In the genomic region with DNA sequence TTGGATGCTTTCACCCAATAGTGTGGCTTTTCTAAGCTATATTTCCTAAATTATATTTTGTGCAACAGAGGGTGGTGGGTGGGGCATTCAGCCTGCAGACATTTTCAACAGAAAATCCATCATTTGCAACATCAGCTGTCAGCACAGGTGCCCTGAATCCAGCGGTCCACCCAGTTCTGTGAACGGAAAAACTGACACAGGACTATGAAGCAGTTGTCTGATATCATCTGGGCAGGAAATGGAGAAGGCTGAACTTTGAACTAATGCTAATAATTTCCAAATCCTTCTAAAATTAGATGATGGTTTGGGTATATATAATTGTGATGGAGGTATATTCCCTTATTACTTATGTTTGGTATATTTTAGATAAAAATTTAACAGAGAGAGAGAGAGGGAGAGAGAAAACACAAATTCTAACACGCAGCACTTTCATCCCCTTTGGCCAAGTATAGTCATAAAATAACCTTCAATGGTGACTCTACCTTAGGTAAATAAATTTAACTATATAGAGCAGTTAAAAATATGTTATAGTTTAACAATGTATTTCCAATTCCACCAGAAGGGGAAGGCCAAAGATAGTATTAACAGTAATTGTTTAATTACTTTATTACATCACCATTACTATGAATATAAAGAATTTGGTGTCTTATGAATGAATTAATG, we compare ENCODE assay signal across 1 cellular context.
TF ChIP-seq lines count a peak whose summit lies in the region.

No MANE protein-coding gene starts in this region.

TF ChIP-seq in K562, 482 proteins besides CTCF, POLR2A, EP300 and RAD21 (continued from another document and continues in another):
- peak; percentile 58 for TF ChIP-seq GABPA (tag; conservative IDR thresholded peaks at IDR 0.05; ENCODE audit: low read depth)
- TF ChIP-seq SMAD4 (CRISPR knock-in tag; conservative IDR thresholded peaks at IDR 0.05) = peak; percentile 70
- TF ChIP-seq, protein P1, sequence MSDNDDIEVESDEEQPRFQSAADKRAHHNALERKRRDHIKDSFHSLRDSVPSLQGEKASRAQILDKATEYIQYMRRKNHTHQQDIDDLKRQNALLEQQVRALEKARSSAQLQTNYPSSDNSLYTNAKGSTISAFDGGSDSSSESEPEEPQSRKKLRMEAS (CRISPR knock-in tag; IDR thresholded peaks at IDR 0.05) = no peak
- TF ChIP-seq THRAP3 (IDR thresholded peaks at IDR 0.05; ENCODE audit: borderline replicate concordance) = no peak
- TF ChIP-seq NFATC3 (IDR thresholded peaks at IDR 0.05) = peak; percentile 85; the same call in 1 of the 2 replicates
- TF ChIP-seq NR2C2 (CRISPR knock-in tag; IDR thresholded peaks at IDR 0.05) = no peak
- TF ChIP-seq NR2C2 (tag; IDR thresholded peaks at IDR 0.05) = peak; percentile 96
- TF ChIP-seq MEIS2 (IDR thresholded peaks at IDR 0.05; ENCODE audit: partially characterized antibody) = peak; percentile 94
- no peak for TF ChIP-seq SMARCA4 (IDR thresholded peaks at IDR 0.05)
- no peak for TF ChIP-seq NFXL1 (CRISPR knock-in tag; IDR thresholded peaks at IDR 0.05)
- peak; percentile 54 for TF ChIP-seq FOSL1 (tag; conservative IDR thresholded peaks at IDR 0.05)
- no peak for TF ChIP-seq ZC3H8 (IDR thresholded peaks at IDR 0.05)
- TF ChIP-seq FOS (IDR thresholded peaks at IDR 0.05; ENCODE audit: extremely low read depth, insufficient read length) = no peak
- no peak for TF ChIP-seq SMAD1 (IDR thresholded peaks at IDR 0.05; ENCODE audit: low read depth, low read length, partially characterized antibody)
- no peak for TF ChIP-seq ZNF23 (CRISPR knock-in tag; IDR thresholded peaks at IDR 0.05)
- TF ChIP-seq ATF6 (CRISPR knock-in tag; IDR thresholded peaks at IDR 0.05) = no peak
- no peak for TF ChIP-seq E2F3 (CRISPR knock-in tag; IDR thresholded peaks at IDR 0.05)
- TF ChIP-seq ZNF586 (CRISPR knock-in tag; conservative IDR thresholded peaks at IDR 0.05) = no peak
- no peak for TF ChIP-seq CBX5 (IDR thresholded peaks at IDR 0.05; ENCODE audit: borderline replicate concordance, low read depth)
- TF ChIP-seq ZNF121 (CRISPR knock-in tag; conservative IDR thresholded peaks at IDR 0.05) = no peak
- TF ChIP-seq ZNF274 (IDR thresholded peaks at IDR 0.05; ENCODE audit: borderline replicate concordance, low read depth, low read length) = no peak
- TF ChIP-seq ZNF311 (CRISPR knock-in tag; IDR thresholded peaks at IDR 0.05) = peak; percentile 58; the same call in 1 of the 2 replicates
- TF ChIP-seq NR3C1 (CRISPR knock-in tag; IDR thresholded peaks at IDR 0.05) = no peak
- TF ChIP-seq, protein P2, sequence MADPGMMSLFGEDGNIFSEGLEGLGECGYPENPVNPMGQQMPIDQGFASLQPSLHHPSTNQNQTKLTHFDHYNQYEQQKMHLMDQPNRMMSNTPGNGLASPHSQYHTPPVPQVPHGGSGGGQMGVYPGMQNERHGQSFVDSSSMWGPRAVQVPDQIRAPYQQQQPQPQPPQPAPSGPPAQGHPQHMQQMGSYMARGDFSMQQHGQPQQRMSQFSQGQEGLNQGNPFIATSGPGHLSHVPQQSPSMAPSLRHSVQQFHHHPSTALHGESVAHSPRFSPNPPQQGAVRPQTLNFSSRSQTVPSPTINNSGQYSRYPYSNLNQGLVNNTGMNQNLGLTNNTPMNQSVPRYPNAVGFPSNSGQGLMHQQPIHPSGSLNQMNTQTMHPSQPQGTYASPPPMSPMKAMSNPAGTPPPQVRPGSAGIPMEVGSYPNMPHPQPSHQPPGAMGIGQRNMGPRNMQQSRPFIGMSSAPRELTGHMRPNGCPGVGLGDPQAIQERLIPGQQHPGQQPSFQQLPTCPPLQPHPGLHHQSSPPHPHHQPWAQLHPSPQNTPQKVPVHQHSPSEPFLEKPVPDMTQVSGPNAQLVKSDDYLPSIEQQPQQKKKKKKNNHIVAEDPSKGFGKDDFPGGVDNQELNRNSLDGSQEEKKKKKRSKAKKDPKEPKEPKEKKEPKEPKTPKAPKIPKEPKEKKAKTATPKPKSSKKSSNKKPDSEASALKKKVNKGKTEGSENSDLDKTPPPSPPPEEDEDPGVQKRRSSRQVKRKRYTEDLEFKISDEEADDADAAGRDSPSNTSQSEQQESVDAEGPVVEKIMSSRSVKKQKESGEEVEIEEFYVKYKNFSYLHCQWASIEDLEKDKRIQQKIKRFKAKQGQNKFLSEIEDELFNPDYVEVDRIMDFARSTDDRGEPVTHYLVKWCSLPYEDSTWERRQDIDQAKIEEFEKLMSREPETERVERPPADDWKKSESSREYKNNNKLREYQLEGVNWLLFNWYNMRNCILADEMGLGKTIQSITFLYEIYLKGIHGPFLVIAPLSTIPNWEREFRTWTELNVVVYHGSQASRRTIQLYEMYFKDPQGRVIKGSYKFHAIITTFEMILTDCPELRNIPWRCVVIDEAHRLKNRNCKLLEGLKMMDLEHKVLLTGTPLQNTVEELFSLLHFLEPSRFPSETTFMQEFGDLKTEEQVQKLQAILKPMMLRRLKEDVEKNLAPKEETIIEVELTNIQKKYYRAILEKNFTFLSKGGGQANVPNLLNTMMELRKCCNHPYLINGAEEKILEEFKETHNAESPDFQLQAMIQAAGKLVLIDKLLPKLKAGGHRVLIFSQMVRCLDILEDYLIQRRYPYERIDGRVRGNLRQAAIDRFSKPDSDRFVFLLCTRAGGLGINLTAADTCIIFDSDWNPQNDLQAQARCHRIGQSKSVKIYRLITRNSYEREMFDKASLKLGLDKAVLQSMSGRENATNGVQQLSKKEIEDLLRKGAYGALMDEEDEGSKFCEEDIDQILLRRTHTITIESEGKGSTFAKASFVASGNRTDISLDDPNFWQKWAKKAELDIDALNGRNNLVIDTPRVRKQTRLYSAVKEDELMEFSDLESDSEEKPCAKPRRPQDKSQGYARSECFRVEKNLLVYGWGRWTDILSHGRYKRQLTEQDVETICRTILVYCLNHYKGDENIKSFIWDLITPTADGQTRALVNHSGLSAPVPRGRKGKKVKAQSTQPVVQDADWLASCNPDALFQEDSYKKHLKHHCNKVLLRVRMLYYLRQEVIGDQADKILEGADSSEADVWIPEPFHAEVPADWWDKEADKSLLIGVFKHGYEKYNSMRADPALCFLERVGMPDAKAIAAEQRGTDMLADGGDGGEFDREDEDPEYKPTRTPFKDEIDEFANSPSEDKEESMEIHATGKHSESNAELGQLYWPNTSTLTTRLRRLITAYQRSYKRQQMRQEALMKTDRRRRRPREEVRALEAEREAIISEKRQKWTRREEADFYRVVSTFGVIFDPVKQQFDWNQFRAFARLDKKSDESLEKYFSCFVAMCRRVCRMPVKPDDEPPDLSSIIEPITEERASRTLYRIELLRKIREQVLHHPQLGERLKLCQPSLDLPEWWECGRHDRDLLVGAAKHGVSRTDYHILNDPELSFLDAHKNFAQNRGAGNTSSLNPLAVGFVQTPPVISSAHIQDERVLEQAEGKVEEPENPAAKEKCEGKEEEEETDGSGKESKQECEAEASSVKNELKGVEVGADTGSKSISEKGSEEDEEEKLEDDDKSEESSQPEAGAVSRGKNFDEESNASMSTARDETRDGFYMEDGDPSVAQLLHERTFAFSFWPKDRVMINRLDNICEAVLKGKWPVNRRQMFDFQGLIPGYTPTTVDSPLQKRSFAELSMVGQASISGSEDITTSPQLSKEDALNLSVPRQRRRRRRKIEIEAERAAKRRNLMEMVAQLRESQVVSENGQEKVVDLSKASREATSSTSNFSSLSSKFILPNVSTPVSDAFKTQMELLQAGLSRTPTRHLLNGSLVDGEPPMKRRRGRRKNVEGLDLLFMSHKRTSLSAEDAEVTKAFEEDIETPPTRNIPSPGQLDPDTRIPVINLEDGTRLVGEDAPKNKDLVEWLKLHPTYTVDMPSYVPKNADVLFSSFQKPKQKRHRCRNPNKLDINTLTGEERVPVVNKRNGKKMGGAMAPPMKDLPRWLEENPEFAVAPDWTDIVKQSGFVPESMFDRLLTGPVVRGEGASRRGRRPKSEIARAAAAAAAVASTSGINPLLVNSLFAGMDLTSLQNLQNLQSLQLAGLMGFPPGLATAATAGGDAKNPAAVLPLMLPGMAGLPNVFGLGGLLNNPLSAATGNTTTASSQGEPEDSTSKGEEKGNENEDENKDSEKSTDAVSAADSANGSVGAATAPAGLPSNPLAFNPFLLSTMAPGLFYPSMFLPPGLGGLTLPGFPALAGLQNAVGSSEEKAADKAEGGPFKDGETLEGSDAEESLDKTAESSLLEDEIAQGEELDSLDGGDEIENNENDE (IDR thresholded peaks at IDR 0.05; ENCODE audit: low read depth, low read length) = no peak
- no peak for TF ChIP-seq PHB (CRISPR knock-in tag; IDR thresholded peaks at IDR 0.05)
- TF ChIP-seq, protein P3, sequence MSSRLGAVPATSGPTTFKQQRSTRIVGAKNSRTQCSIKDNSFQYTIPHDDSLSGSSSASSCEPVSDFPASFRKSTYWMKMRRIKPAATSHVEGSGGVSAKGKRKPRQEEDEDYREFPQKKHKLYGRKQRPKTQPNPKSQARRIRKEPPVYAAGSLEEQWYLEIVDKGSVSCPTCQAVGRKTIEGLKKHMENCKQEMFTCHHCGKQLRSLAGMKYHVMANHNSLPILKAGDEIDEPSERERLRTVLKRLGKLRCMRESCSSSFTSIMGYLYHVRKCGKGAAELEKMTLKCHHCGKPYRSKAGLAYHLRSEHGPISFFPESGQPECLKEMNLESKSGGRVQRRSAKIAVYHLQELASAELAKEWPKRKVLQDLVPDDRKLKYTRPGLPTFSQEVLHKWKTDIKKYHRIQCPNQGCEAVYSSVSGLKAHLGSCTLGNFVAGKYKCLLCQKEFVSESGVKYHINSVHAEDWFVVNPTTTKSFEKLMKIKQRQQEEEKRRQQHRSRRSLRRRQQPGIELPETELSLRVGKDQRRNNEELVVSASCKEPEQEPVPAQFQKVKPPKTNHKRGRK (tag; IDR thresholded peaks at IDR 0.05) = no peak
- TF ChIP-seq ZFP1 (CRISPR knock-in tag; IDR thresholded peaks at IDR 0.05) = no peak
- TF ChIP-seq KLF16 (IDR thresholded peaks at IDR 0.05) = no peak
- no peak for TF ChIP-seq KAT2B (IDR thresholded peaks at IDR 0.05; ENCODE audit: low read depth, low read length)
- TF ChIP-seq RHOXF2B (CRISPR knock-in tag; conservative IDR thresholded peaks at IDR 0.05) = no peak
- TF ChIP-seq, protein P4, sequence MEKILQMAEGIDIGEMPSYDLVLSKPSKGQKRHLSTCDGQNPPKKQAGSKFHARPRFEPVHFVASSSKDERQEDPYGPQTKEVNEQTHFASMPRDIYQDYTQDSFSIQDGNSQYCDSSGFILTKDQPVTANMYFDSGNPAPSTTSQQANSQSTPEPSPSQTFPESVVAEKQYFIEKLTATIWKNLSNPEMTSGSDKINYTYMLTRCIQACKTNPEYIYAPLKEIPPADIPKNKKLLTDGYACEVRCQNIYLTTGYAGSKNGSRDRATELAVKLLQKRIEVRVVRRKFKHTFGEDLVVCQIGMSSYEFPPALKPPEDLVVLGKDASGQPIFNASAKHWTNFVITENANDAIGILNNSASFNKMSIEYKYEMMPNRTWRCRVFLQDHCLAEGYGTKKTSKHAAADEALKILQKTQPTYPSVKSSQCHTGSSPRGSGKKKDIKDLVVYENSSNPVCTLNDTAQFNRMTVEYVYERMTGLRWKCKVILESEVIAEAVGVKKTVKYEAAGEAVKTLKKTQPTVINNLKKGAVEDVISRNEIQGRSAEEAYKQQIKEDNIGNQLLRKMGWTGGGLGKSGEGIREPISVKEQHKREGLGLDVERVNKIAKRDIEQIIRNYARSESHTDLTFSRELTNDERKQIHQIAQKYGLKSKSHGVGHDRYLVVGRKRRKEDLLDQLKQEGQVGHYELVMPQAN (IDR thresholded peaks at IDR 0.05; ENCODE audit: borderline replicate concordance) = no peak
- TF ChIP-seq TARDBP (IDR thresholded peaks at IDR 0.05) = no peak
- TF ChIP-seq MXD1 (CRISPR knock-in tag; IDR thresholded peaks at IDR 0.05; ENCODE audit: borderline replicate concordance, poor library complexity, severe bottlenecking) = no peak
- TF ChIP-seq, protein P5, sequence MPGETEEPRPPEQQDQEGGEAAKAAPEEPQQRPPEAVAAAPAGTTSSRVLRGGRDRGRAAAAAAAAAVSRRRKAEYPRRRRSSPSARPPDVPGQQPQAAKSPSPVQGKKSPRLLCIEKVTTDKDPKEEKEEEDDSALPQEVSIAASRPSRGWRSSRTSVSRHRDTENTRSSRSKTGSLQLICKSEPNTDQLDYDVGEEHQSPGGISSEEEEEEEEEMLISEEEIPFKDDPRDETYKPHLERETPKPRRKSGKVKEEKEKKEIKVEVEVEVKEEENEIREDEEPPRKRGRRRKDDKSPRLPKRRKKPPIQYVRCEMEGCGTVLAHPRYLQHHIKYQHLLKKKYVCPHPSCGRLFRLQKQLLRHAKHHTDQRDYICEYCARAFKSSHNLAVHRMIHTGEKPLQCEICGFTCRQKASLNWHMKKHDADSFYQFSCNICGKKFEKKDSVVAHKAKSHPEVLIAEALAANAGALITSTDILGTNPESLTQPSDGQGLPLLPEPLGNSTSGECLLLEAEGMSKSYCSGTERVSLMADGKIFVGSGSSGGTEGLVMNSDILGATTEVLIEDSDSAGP (CRISPR knock-in tag; IDR thresholded peaks at IDR 0.05) = no peak
- TF ChIP-seq, protein P6, sequence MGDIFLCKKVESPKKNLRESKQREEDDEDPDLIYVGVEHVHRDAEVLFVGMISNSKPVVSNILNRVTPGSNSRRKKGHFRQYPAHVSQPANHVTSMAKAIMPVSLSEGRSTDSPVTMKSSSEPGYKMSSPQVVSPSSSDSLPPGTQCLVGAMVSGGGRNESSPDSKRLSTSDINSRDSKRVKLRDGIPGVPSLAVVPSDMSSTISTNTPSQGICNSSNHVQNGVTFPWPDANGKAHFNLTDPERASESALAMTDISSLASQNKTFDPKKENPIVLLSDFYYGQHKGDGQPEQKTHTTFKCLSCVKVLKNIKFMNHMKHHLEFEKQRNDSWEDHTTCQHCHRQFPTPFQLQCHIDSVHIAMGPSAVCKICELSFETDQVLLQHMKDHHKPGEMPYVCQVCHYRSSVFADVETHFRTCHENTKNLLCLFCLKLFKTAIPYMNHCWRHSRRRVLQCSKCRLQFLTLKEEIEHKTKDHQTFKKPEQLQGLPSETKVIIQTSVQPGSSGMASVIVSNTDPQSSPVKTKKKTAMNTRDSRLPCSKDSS (IDR thresholded peaks at IDR 0.05; ENCODE audit: low read depth, partially characterized antibody) = no peak
- TF ChIP-seq CBX3 (IDR thresholded peaks at IDR 0.05; ENCODE audit: borderline replicate concordance in 1 of 2, low read length in 2 of 2) = no peak
- TF ChIP-seq MTA3 (IDR thresholded peaks at IDR 0.05; ENCODE audit: borderline replicate concordance) = no peak
- no peak for TF ChIP-seq ATF1 (CRISPR knock-in tag; IDR thresholded peaks at IDR 0.05)
- TF ChIP-seq ATF1 (tag; IDR thresholded peaks at IDR 0.05) = 0 out of 2 replicates have a peak, but pooled peaks have one; percentile 14
- TF ChIP-seq ZKSCAN3 (CRISPR knock-in tag; IDR thresholded peaks at IDR 0.05) = no peak
- TF ChIP-seq ZNF140 (CRISPR knock-in tag; IDR thresholded peaks at IDR 0.05) = no peak
- TF ChIP-seq ZNF24 (IDR thresholded peaks at IDR 0.05) = no peak
